27 cellular contexts compared by ENCODE assay signal in the genomic region with DNA sequence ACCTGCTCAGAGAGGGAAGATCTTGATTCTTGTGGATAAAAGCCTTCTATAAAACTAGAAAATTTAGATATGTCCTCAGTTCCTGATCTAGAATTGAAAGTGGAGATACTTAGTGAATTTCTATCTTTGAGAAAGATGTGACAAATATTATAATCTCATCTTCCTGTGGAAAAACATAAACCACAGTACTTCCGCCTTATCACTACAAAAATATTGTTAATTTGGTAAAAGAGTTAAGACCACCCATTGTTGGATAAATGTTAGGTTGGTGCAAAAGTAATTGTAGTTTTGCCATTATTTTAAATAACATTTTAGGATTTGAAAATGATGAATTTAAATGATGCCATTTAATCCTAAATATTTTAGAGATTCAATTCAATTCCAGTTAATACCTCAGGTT. TPM values are rescaled to one million over a fixed set of nuclear protein-coding genes. Genes with fewer than 3 reads are reported as not detected.
DNase-seq lines count a peak whose midpoint lies in the region; ATAC-seq, FAIRE-seq and TF ChIP-seq lines count a peak whose summit lies in the region.
"Had no signal": no experiment of that assay in that cellular context is flagged by ENCODE, and none has a peak within 500 bp of the region (broad histone marks: within the 10 kb centered on the region; RNA-seq: fewer than 3 reads in every experiment).

A gene (minus strand): TSS at position 101 of the 400 bp plus-strand sequence. CDS start 1,231 bp downstream, outside the sequence.

- peak within 1 kb of the TSS; percentile 81 for H3K4me3 Mint-ChIP-seq in activated T-cell treated with anti-CD3 and anti-CD28 coated beads, Interleukin-2, amount 50 U/mL, for 4 hours
- peak within 1 kb of the TSS; percentile 78 to 85 (median 80) for H3K4me3 Mint-ChIP-seq in T-cell
- peak within 1 kb of the TSS; percentile 88 to 97 (median 93) for H3K4me3 Mint-ChIP-seq in immature natural killer cell
- H3K4me3 Mint-ChIP-seq: WTC11 had no signal

- no peak for FAIRE-seq in GM19239 (lab: Jason Lieb, UNC)
- FAIRE-seq: A549 had no signal

- H3K4me1 Mint-ChIP-seq in activated T-cell treated with anti-CD3 and anti-CD28 coated beads, Interleukin-2, amount 50 U/mL, for 4 hours (ENCODE audit: low read depth), result peaks cover 17% of the 10 kb centered on the region
- H3K4me1 Mint-ChIP-seq in T-cell, result peaks cover 20 to 30% (median 24%) of the 10 kb centered on the region in 3 donors
- H3K4me1 Mint-ChIP-seq in immature natural killer cell, result peaks cover 50 to 58% of the 10 kb centered on the region in 2 donors

- H3K27me3 ChIP-seq in thoracic aorta (replicated peaks; ENCODE audit: insufficient read depth), result no peaks in the 10 kb centered on the region
- H3K27me3 ChIP-seq: foreskin keratinocyte, MG63 had no signal

- no peak for TF ChIP-seq CTCF in thoracic aorta (IDR thresholded peaks at IDR 0.05)

- no peak within 1 kb of the TSS for H3K27ac ChIP-seq in thoracic aorta
- H3K27ac ChIP-seq: A549, C4-2B, foreskin keratinocyte, SK-N-MC had no signal

- no peaks in the 10 kb centered on the region for H3K9me3 ChIP-seq in thoracic aorta
- H3K9me3 ChIP-seq: A549, MG63 had no signal

- no peaks in the 10 kb centered on the region for H3K9me3 Mint-ChIP-seq in activated T-cell treated with anti-CD3 and anti-CD28 coated beads, Interleukin-2, amount 50 U/mL, for 4 hours
- no peaks in the 10 kb centered on the region for H3K9me3 Mint-ChIP-seq in T-cell
- H3K9me3 Mint-ChIP-seq in immature natural killer cell, result peaks cover 0 to 1% (median 0%) of the 10 kb centered on the region in 6 donors
- H3K9me3 Mint-ChIP-seq: activated naive CD4-positive, alpha-beta T cell treated with anti-CD3 and anti-CD28 coated beads, Interleukin-2, amount 50 U/mL, for 72 hours; WTC11 had no signal

- ATAC-seq in activated T-cell treated with anti-CD3 and anti-CD28 coated beads, Interleukin-2, amount 50 U/mL, for 4 hours, result no peak
- ATAC-seq in T-cell (replicated peaks in 1 of 4) (no peak), thoracic aorta (ENCODE audit: insufficient number of reproducible peaks, low FRiP score, low read depth) (no peak), GM18505 (IDR thresholded peaks at IDR 0.05; ENCODE audit: unreplicated experiment) (no peak)
- ATAC-seq: A549; activated naive CD4-positive, alpha-beta T cell treated with anti-CD3 and anti-CD28 coated beads, Interleukin-2, amount 50 U/mL, for 72 hours; foreskin keratinocyte; left lobe of liver; WTC11 had no signal

- H3K36me3 ChIP-seq in thoracic aorta, result no peaks in the 10 kb centered on the region
- H3K36me3 ChIP-seq: MG63 had no signal

- TF ChIP-seq POLR2A in GM18505 (IDR thresholded peaks at IDR 0.05; ENCODE audit: borderline replicate concordance, extremely low read depth, insufficient read depth, insufficient read length), result no peak

- peaks cover 14% of the 10 kb centered on the region for H3K27me3 Mint-ChIP-seq in activated T-cell treated with anti-CD3 and anti-CD28 coated beads, Interleukin-2, amount 50 U/mL, for 4 hours (ENCODE audit: low read depth)
- H3K27me3 Mint-ChIP-seq in T-cell (peaks cover 13 to 14% of the 10 kb centered on the region in 2 donors), immature natural killer cell (ENCODE audit: low read depth in 3 of 3) (peaks cover 4 to 8% (median 4%) of the 10 kb centered on the region in 3 donors)

- CTCF ChIA-PET in T-cell (lab: Charles Lee), result interaction anchor here in 1 of 2 donors (0.5 to 0.9 kb wide), 3 partner anchors 157 to 200 kb away, joined by 4 read pairs; no protein-coding TSS in a partner anchor

- H3K4me3 ChIP-seq in thoracic aorta, result peak within 1 kb of the TSS; percentile 3
- H3K4me3 ChIP-seq: A549, MG63, SK-N-MC, smooth muscle cell had no signal

- peaks cover 3 to 4% of the 10 kb centered on the region in 2 donors for H3K4me1 ChIP-seq in thoracic aorta (ENCODE audit: control insufficient read depth in 1 of 2, low read depth in 2 of 2)

- H3K36me3 Mint-ChIP-seq in activated T-cell treated with anti-CD3 and anti-CD28 coated beads, Interleukin-2, amount 50 U/mL, for 4 hours (ENCODE audit: insufficient read depth), result no peaks in the 10 kb centered on the region
- H3K36me3 Mint-ChIP-seq in T-cell (peaks cover 7% of the 10 kb centered on the region), immature natural killer cell (peaks cover 28 to 42% (median 40%) of the 10 kb centered on the region in 3 donors)
- H3K36me3 Mint-ChIP-seq: activated naive CD4-positive, alpha-beta T cell treated with anti-CD3 and anti-CD28 coated beads, Interleukin-2, amount 50 U/mL, for 72 hours; WTC11 had no signal

- H3K27ac Mint-ChIP-seq in T-cell (peak within 1 kb of the TSS; percentile 74 to 84), immature natural killer cell (peak within 1 kb of the TSS; percentile 90 to 96 (median 93))
- H3K27ac Mint-ChIP-seq: activated naive CD4-positive, alpha-beta T cell treated with anti-CD3 and anti-CD28 coated beads, Interleukin-2, amount 50 U/mL, for 72 hours; WTC11 had no signal

- POLR2A ChIA-PET in T-cell (lab: Charles Lee), result interaction anchor here in 1 of 2 donors (1.0 kb wide), 1 partner anchor 16 kb away, joined by 4 read pairs; no protein-coding TSS in a partner anchor

- no peak for DNase-seq in activated T-cell treated with anti-CD3 and anti-CD28 coated beads, Interleukin-2, amount 50 U/mL, for 4 hours
- no peak for DNase-seq in activated T-cell treated with anti-CD3 and anti-CD28 coated beads, Interleukin-2, amount 50 U/mL, for 1 hour
- no peak for DNase-seq in T-cell
- no peak for DNase-seq in immature natural killer cell
- DNase-seq in thoracic aorta (ENCODE audit: low spot score), result no peak
- DNase-seq in middle frontal gyrus (ENCODE audit: extremely low spot score, low spot score), result no peak
- no peak for DNase-seq in GM19239 (ENCODE audit: insufficient read length, low spot score)
- DNase-seq: foreskin keratinocyte; H7; MG63; NCI-H1436; NCI-H2171; NCI-H524; NK-92 treated with Interleukin-12 subunit alpha and Interleukin-12 subunit beta, amount 100 ng/mL, for 24 hours; nucleus accumbens; stimulated activated CD4-positive, alpha-beta T cell treated with anti-CD3 and anti-CD28 coated beads, Interleukin-4, amount 100 ng/mL, for 1 hour had no signal

RNA-seq across cellular contexts. Expression of the gene that starts here (rescaled TPM):
- total RNA-seq in activated T-cell treated with anti-CD3 and anti-CD28 coated beads, Interleukin-2, amount 50 U/mL, for 4 hours, result 10 to 100 TPM; 19.4 to 57.0 (median 55.4) TPM
- total RNA-seq in T-cell (100 to 1,000 TPM in 4 of 5 donors, 10 to 100 TPM in 1; 74.5 to 162 (median 141) TPM), thoracic aorta (1 to 10 TPM; 1.2 to 4.5 TPM)
- polyA plus RNA-seq in immature natural killer cell, result 100 to 1,000 TPM; 623 to 949 (median 731) TPM
- total RNA-seq: epithelial cell of proximal tubule, foreskin keratinocyte, G401, H7, renal cortical epithelial cell, smooth muscle cell had no signal
- polyA plus RNA-seq: A549, foreskin keratinocyte, smooth muscle cell had no signal
